ENCODE assay signal across 2 cellular contexts in genomic region chr12:92074889-92075288, GRCh38.
TF ChIP-seq lines count a peak whose summit lies in the region.

No MANE protein-coding gene starts in this region.

TF ChIP-seq in A549, 52 proteins besides CTCF, POLR2A, EP300 and RAD21 (continued from another document):
- TF ChIP-seq, protein P1, sequence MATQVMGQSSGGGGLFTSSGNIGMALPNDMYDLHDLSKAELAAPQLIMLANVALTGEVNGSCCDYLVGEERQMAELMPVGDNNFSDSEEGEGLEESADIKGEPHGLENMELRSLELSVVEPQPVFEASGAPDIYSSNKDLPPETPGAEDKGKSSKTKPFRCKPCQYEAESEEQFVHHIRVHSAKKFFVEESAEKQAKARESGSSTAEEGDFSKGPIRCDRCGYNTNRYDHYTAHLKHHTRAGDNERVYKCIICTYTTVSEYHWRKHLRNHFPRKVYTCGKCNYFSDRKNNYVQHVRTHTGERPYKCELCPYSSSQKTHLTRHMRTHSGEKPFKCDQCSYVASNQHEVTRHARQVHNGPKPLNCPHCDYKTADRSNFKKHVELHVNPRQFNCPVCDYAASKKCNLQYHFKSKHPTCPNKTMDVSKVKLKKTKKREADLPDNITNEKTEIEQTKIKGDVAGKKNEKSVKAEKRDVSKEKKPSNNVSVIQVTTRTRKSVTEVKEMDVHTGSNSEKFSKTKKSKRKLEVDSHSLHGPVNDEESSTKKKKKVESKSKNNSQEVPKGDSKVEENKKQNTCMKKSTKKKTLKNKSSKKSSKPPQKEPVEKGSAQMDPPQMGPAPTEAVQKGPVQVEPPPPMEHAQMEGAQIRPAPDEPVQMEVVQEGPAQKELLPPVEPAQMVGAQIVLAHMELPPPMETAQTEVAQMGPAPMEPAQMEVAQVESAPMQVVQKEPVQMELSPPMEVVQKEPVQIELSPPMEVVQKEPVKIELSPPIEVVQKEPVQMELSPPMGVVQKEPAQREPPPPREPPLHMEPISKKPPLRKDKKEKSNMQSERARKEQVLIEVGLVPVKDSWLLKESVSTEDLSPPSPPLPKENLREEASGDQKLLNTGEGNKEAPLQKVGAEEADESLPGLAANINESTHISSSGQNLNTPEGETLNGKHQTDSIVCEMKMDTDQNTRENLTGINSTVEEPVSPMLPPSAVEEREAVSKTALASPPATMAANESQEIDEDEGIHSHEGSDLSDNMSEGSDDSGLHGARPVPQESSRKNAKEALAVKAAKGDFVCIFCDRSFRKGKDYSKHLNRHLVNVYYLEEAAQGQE (IDR thresholded peaks at IDR 0.05): no peak
- TF ChIP-seq, protein P2, sequence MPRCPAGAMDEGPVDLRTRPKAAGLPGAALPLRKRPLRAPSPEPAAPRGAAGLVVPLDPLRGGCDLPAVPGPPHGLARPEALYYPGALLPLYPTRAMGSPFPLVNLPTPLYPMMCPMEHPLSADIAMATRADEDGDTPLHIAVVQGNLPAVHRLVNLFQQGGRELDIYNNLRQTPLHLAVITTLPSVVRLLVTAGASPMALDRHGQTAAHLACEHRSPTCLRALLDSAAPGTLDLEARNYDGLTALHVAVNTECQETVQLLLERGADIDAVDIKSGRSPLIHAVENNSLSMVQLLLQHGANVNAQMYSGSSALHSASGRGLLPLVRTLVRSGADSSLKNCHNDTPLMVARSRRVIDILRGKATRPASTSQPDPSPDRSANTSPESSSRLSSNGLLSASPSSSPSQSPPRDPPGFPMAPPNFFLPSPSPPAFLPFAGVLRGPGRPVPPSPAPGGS (IDR thresholded peaks at IDR 0.05): no peak
- TF ChIP-seq HOXB13 (CRISPR knock-in tag; IDR thresholded peaks at IDR 0.05; ENCODE audit: low read depth): no peak
- no peak for TF ChIP-seq HES2 (IDR thresholded peaks at IDR 0.05)
- no peak for TF ChIP-seq POLR2AphosphoS2 (conservative IDR thresholded peaks at IDR 0.05; ENCODE audit: low read length)
- TF ChIP-seq JUNB (IDR thresholded peaks at IDR 0.05): no peak
- no peak for TF ChIP-seq ESRRA (IDR thresholded peaks at IDR 0.05; ENCODE audit: borderline replicate concordance, low read length)

TF ChIP-seq in GM23338, 12 proteins besides CTCF, POLR2A, EP300 and RAD21 (continued from another document):
- TF ChIP-seq, protein P3, sequence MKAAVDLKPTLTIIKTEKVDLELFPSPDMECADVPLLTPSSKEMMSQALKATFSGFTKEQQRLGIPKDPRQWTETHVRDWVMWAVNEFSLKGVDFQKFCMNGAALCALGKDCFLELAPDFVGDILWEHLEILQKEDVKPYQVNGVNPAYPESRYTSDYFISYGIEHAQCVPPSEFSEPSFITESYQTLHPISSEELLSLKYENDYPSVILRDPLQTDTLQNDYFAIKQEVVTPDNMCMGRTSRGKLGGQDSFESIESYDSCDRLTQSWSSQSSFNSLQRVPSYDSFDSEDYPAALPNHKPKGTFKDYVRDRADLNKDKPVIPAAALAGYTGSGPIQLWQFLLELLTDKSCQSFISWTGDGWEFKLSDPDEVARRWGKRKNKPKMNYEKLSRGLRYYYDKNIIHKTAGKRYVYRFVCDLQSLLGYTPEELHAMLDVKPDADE (IDR thresholded peaks at IDR 0.05): no peak
- TF ChIP-seq EZH2 (IDR thresholded peaks at IDR 0.05; ENCODE audit: low read depth, unreplicated experiment): no peak
- no peak for TF ChIP-seq JUNB (IDR thresholded peaks at IDR 0.05; ENCODE audit: unreplicated experiment)
- no peak for TF ChIP-seq NANOG (IDR thresholded peaks at IDR 0.05; ENCODE audit: borderline replicate concordance)
- TF ChIP-seq CREB1 (CRISPR knock-in tag; IDR thresholded peaks at IDR 0.05; ENCODE audit: low read depth): no peak
- no peak for TF ChIP-seq ZNF114 (CRISPR knock-in tag; IDR thresholded peaks at IDR 0.05)
- TF ChIP-seq POLR2AphosphoS5 (IDR thresholded peaks at IDR 0.05; ENCODE audit: low read depth): no peak
- no peak for TF ChIP-seq ZNF462 (CRISPR knock-in tag; IDR thresholded peaks at IDR 0.05)
- no peak for TF ChIP-seq STAT1 (IDR thresholded peaks at IDR 0.05; ENCODE audit: unreplicated experiment)
- TF ChIP-seq ZNF331 (CRISPR knock-in tag; IDR thresholded peaks at IDR 0.05; ENCODE audit: low read depth): no peak
- no peak for TF ChIP-seq EZH2phosphoT487 (IDR thresholded peaks at IDR 0.05; ENCODE audit: unreplicated experiment)
